ENCODE assay signal across 12 cellular contexts in the genomic region with DNA sequence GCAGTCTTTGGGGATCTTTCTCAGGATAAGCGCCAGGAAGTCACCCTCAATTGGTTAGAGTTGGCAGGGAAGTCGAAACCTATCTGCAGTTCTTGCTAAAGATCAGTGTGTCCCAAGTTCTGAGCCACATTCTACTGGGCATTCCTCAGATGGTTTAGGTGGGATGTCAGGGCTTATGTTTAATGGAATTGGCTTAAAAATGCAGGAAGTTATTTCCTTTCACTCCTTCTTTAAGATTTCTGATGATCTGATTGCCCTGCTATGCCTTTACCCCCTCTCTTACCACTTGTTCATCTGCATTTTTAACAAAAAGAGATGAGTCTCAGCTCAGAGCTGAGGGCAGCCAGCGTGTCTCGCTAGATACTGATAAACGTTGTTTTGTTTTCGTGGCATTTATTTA. TPM values are rescaled to one million over a fixed set of nuclear protein-coding genes. Genes with fewer than 3 reads are reported as not detected.
A peak's percentile ranks its signal among the peaks of the same experiment; 100 is the strongest.
DNase-seq lines count a peak whose midpoint lies in the region; ATAC-seq and TF ChIP-seq lines count a peak whose summit lies in the region.
"Had no signal": no experiment of that assay in that cellular context is flagged by ENCODE, and none has a peak within 500 bp of the region (broad histone marks: within the 10 kb centered on the region; RNA-seq: fewer than 3 reads in every experiment).

No MANE protein-coding gene starts in this region.

- intact Hi-C loops in natural killer cell (cut with micrococcal nuclease) = no loop called here

- TF ChIP-seq CTCF in AG04449 (IDR thresholded peaks at IDR 0.05; ENCODE audit: insufficient read depth, low read length, missing control alignments) (no peak), natural killer cell (IDR thresholded peaks at IDR 0.05) (no peak)

- no peaks in the 10 kb centered on the region for H3K9me3 Mint-ChIP-seq in natural killer cell

- POLR2A ChIA-PET in AG04449 (lab: Yijun Ruan, JAX) = interaction anchor here (0.7 to 1.6 kb wide), 3 partner anchors 32 to 71 kb away, joined by 4 read pairs; no protein-coding TSS in a partner anchor

- H3K36me3 Mint-ChIP-seq in natural killer cell = no peaks in the 10 kb centered on the region
- H3K36me3 Mint-ChIP-seq: CD4-positive, CD25-positive, alpha-beta regulatory T cell had no signal

- peaks cover 12% of the 10 kb centered on the region in 2 donors for H3K4me1 Mint-ChIP-seq in natural killer cell

- no peak overlapping the region for H3K4me3 ChIP-seq in AG04449 (ENCODE audit: low read depth, low read length)

- ATAC-seq in HG02973 (IDR thresholded peaks at IDR 0.05; ENCODE audit: unreplicated experiment) (no peak), natural killer cell (no peak)
- ATAC-seq: left lobe of liver had no signal

- no peak overlapping the region for H3K27ac Mint-ChIP-seq in natural killer cell
- H3K27ac Mint-ChIP-seq: CD4-positive, CD25-positive, alpha-beta regulatory T cell had no signal

- H3K27me3 Mint-ChIP-seq in natural killer cell (ENCODE audit: low read depth in 2 of 2) = peaks cover 11 to 22% of the 10 kb centered on the region in 2 donors

- no peak overlapping the region for H3K4me3 Mint-ChIP-seq in natural killer cell
- H3K4me3 Mint-ChIP-seq: CD4-positive, CD25-positive, alpha-beta regulatory T cell had no signal

- peak; percentile 94 for DNase-seq in AG04449 (ENCODE audit: low read depth, low spot score)
- peak; percentile 34 for DNase-seq in HK-2 (ENCODE audit: unreplicated experiment)
- DNase-seq in astrocyte of the hippocampus (ENCODE audit: low read depth, low spot score) = peak; percentile 93
- DNase-seq in kidney tubule cell (ENCODE audit: low spot score) = peak; percentile 93
- DNase-seq in NCI-H524 treated with DMSO at 0.1 percent for 48 hours (lab: John Stamatoyannopoulos, UW) = no peak
- no peak for DNase-seq in natural killer cell
- no peak for DNase-seq in stimulated activated naive CD4-positive, alpha-beta T cell treated with Interleukin-2 at 50 U/mL for 16 hours (lab: John Stamatoyannopoulos, UW)
- DNase-seq: CD4-positive, CD25-positive, alpha-beta regulatory T cell; foreskin melanocyte; posterior cingulate gyrus had no signal

- CTCF ChIA-PET in AG04449 (lab: Yijun Ruan, JAX) = interaction anchor here (1.2 kb wide), 1 partner anchor 14 kb away, joined by 4 read pairs; no protein-coding TSS in a partner anchor

RNA-seq across cellular contexts. Expression of a gene that starts 30.8 kb away (rescaled TPM):
- under 1 TPM in 1 of 3 donors, not detected in 2; 0.10 TPM for total RNA-seq in natural killer cell
- total RNA-seq: CD4-positive, CD25-positive, alpha-beta regulatory T cell had no signal

RNA-seq across cellular contexts. Expression of a gene that starts 42.5 kb away (rescaled TPM):
- total RNA-seq in natural killer cell = under 1 TPM in 1 of 3 donors, not detected in 2; 0.14 TPM
- total RNA-seq: CD4-positive, CD25-positive, alpha-beta regulatory T cell had no signal

RNA-seq across cellular contexts. Expression of a gene that starts 54.1 kb away (rescaled TPM):
- total RNA-seq in natural killer cell = 10 to 100 TPM; 14.3 to 22.0 (median 16.9) TPM

Comparison
In these comparisons a context has a peak if more than half of its experiments do, and no peak if none do; other contexts are left out.
1. DNase-seq: peak in AG04449 (single experiment), HK-2 (single experiment), astrocyte of the hippocampus (single experiment) and kidney tubule cell (single experiment); none in NCI-H524 treated with DMSO at 0.1 percent for 48 hours (single experiment), natural killer cell (single experiment) and stimulated activated naive CD4-positive, alpha-beta T cell treated with Interleukin-2 at 50 U/mL for 16 hours (single experiment).